In the genomic region with DNA sequence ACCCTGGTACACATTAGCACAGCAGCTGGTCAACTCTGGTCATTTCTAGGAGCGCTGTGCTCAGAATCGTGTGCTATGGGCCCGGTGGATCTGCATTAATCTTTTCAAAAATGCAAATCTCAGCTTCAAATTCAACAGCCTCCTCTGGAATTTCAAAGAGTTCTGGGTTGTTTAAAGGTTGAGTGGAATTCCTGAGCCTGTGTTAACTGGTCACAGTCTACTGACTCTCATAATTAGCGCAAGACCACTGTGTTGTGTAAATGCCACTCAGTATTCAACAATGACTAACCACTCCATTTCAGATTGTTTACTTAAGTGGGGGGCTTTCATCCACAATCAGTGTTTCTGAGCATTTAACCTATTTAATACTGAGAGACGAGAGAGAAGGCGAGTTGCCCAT, we compare ENCODE assay signal across 30 cellular contexts. TPM values are rescaled to one million over a fixed set of nuclear protein-coding genes. Genes with fewer than 3 reads are reported as not detected.
DNase-seq lines count a peak whose midpoint lies in the region; ATAC-seq, FAIRE-seq and TF ChIP-seq lines count a peak whose summit lies in the region.
"Had no signal": no experiment of that assay in that cellular context is flagged by ENCODE, and none has a peak within 500 bp of the region (broad histone marks: within the 10 kb centered on the region; RNA-seq: fewer than 3 reads in every experiment).

No MANE protein-coding gene starts in this region.

- no peaks in the 10 kb centered on the region for H3K9me3 ChIP-seq in astrocyte (ENCODE audit: insufficient read depth, low read depth, low read length)
- H3K9me3 ChIP-seq: BE2C, esophagus squamous epithelium, MG63, right lobe of liver, tibial nerve had no signal

- POLR2A ChIA-PET in activated CD4-positive, alpha-beta T cell treated with anti-CD3 and anti-CD28 coated beads for 36 hours (lab: Charles Lee), result no interaction called here

- CTCF ChIA-PET in activated CD4-positive, alpha-beta T cell treated with anti-CD3 and anti-CD28 coated beads for 36 hours (lab: Charles Lee), result no interaction called here

- H3K27ac ChIP-seq in astrocyte (ENCODE audit: low read depth, low read length), result no peak overlapping the region
- H3K27ac ChIP-seq: esophagus squamous epithelium, foreskin keratinocyte, HL-60, KMS-11, right lobe of liver, RWPE1, tibial nerve, WERI-Rb-1 had no signal

- peak overlapping the region; percentile 10 for H3K4me2 ChIP-seq in astrocyte (ENCODE audit: low read length)
- H3K4me2 ChIP-seq: KMS-11 had no signal

- DNase-seq in astrocyte (ENCODE audit: low read depth) (peak; percentile 22), kidney tubule cell (ENCODE audit: low spot score) (peak; percentile 39), retinal pigment epithelial cell (ENCODE audit: low read depth) (peak; percentile 95), A172 (ENCODE audit: low spot score) (no peak), globus pallidus (ENCODE audit: low spot score) (no peak)
- no peak for DNase-seq in activated CD4-positive, alpha-beta T cell treated with anti-CD3 and anti-CD28 coated beads for 36 hours
- DNase-seq in activated CD4-positive, alpha-beta T cell treated with anti-CD3 and anti-CD28 coated beads, Interleukin-2, amount 50 U/mL, for 1 hour, result no peak
- DNase-seq: activated CD4-positive, alpha-beta T cell treated with anti-CD3 and anti-CD28 coated beads, Interleukin-2, amount 10 ng/mL, durations not matched to agents 24 days and 14 days; activated T-cell treated with anti-CD3 and anti-CD28 coated beads, Interleukin-2, amount 50 U/mL, for 4 hours; BE2C; CD8-positive, alpha-beta memory T cell; dermis blood vessel endothelial cell; esophagus squamous epithelium; foreskin keratinocyte; left colon; MG63; NCI-H1105 treated with DMSO at 0.1 percent for 48 hours; NCI-H2029 treated with DMSO at 0.1 percent for 48 hours; right lobe of liver; stimulated activated CD4-positive, alpha-beta T cell treated with anti-CD3 and anti-CD28 coated beads, Interleukin-4, amount 100 ng/mL, for 24 hours; T-cell; WERI-Rb-1 had no signal

- peaks cover 2% of the 10 kb centered on the region for H3K27me3 ChIP-seq in astrocyte (ENCODE audit: insufficient read depth, low read length)

- intact Hi-C loops in activated CD4-positive, alpha-beta T cell treated with anti-CD3 and anti-CD28 coated beads for 36 hours (cut with DNase I, micrococcal nuclease), result no loop called here

- no peak for ATAC-seq in activated CD4-positive, alpha-beta T cell treated with anti-CD3 and anti-CD28 coated beads for 36 hours
- ATAC-seq: activated T-cell treated with anti-CD3 and anti-CD28 coated beads, Interleukin-2, amount 50 U/mL, for 4 hours; foreskin keratinocyte; left colon; right lobe of liver; T-cell had no signal

- no peak overlapping the region for H3K9ac ChIP-seq in astrocyte (ENCODE audit: low read length)
- H3K9ac ChIP-seq: KMS-11 had no signal

- H2AFZ ChIP-seq in astrocyte (ENCODE audit: low read depth, low read length), result no peak overlapping the region

- no peaks in the 10 kb centered on the region for H3K36me3 Mint-ChIP-seq in astrocyte (ENCODE audit: low read depth, unreplicated experiment)
- H3K36me3 Mint-ChIP-seq in activated CD4-positive, alpha-beta T cell treated with anti-CD3 and anti-CD28 coated beads for 36 hours (ENCODE audit: low read depth), result no peaks in the 10 kb centered on the region
- H3K36me3 Mint-ChIP-seq: memory B cell, T-cell had no signal

- no peaks in the 10 kb centered on the region for H3K9me3 Mint-ChIP-seq in astrocyte (ENCODE audit: unreplicated experiment)
- H3K9me3 Mint-ChIP-seq in activated CD4-positive, alpha-beta T cell treated with anti-CD3 and anti-CD28 coated beads for 36 hours (ENCODE audit: low read depth), result no peaks in the 10 kb centered on the region
- H3K9me3 Mint-ChIP-seq: activated CD4-positive, alpha-beta T cell treated with anti-CD3 and anti-CD28 coated beads, Interleukin-2, amount 10 ng/mL, durations not matched to agents 24 days and 14 days; activated T-cell treated with anti-CD3 and anti-CD28 coated beads, Interleukin-2, amount 50 U/mL, for 4 hours; memory B cell; T-cell had no signal

- no peak for TF ChIP-seq CTCF in astrocyte (IDR thresholded peaks at IDR 0.05; ENCODE audit: insufficient read depth, low read depth, low read length)
- TF ChIP-seq CTCF in retinal pigment epithelial cell (conservative IDR thresholded peaks at IDR 0.05; ENCODE audit: low read depth, low read length), result no peak

- no peaks in the 10 kb centered on the region for H4K20me1 ChIP-seq in astrocyte (ENCODE audit: insufficient read depth, low read length)

- peaks cover 3% of the 10 kb centered on the region for H3K4me1 Mint-ChIP-seq in astrocyte (ENCODE audit: low read depth, unreplicated experiment)
- peaks cover 6% of the 10 kb centered on the region for H3K4me1 Mint-ChIP-seq in activated CD4-positive, alpha-beta T cell treated with anti-CD3 and anti-CD28 coated beads for 36 hours
- H3K4me1 Mint-ChIP-seq: activated CD4-positive, alpha-beta T cell treated with anti-CD3 and anti-CD28 coated beads, Interleukin-2, amount 10 ng/mL, durations not matched to agents 24 days and 14 days; memory B cell had no signal

- H3K27me3 Mint-ChIP-seq in astrocyte (ENCODE audit: low read depth, unreplicated experiment), result peaks cover 33% of the 10 kb centered on the region
- peaks cover 53% of the 10 kb centered on the region for H3K27me3 Mint-ChIP-seq in activated CD4-positive, alpha-beta T cell treated with anti-CD3 and anti-CD28 coated beads for 36 hours

- H3K79me2 ChIP-seq in astrocyte (ENCODE audit: insufficient read depth, low read length), result no peaks in the 10 kb centered on the region

- H3K4me3 ChIP-seq in astrocyte (ENCODE audit: insufficient read depth, low read depth, low read length) (no peak overlapping the region), retinal pigment epithelial cell (ENCODE audit: low read length) (no peak overlapping the region)
- H3K4me3 ChIP-seq: esophagus squamous epithelium, MG63, right lobe of liver, tibial nerve had no signal

- no peak for FAIRE-seq in astrocyte (lab: Jason Lieb, UNC)
- FAIRE-seq: H54 had no signal

- no peak overlapping the region for H3K4me3 Mint-ChIP-seq in astrocyte (ENCODE audit: unreplicated experiment)
- H3K4me3 Mint-ChIP-seq in activated CD4-positive, alpha-beta T cell treated with anti-CD3 and anti-CD28 coated beads for 36 hours, result no peak overlapping the region
- H3K4me3 Mint-ChIP-seq: activated CD4-positive, alpha-beta T cell treated with anti-CD3 and anti-CD28 coated beads, Interleukin-2, amount 10 ng/mL, durations not matched to agents 24 days and 14 days; activated T-cell treated with anti-CD3 and anti-CD28 coated beads, Interleukin-2, amount 50 U/mL, for 4 hours; CD8-positive, alpha-beta memory T cell; memory B cell; T-cell had no signal

- TF ChIP-seq RAD21 in Ishikawa (IDR thresholded peaks at IDR 0.05; ENCODE audit: low read depth), result no peak

- H3K36me3 ChIP-seq in astrocyte (ENCODE audit: insufficient read depth, low read length), result no peaks in the 10 kb centered on the region
- H3K36me3 ChIP-seq: BE2C, esophagus squamous epithelium, MG63, right lobe of liver, tibial nerve, WERI-Rb-1 had no signal

- H3K4me1 ChIP-seq in astrocyte (ENCODE audit: insufficient read depth, low read length), result peaks cover 7% of the 10 kb centered on the region
- H3K4me1 ChIP-seq: BE2C, foreskin keratinocyte, right lobe of liver had no signal

- TF ChIP-seq EP300 in Ishikawa (IDR thresholded peaks at IDR 0.05; ENCODE audit: borderline replicate concordance), result 0 out of 2 replicates have a peak, but pooled peaks have one; percentile 22

- H3K27ac Mint-ChIP-seq in astrocyte (ENCODE audit: unreplicated experiment), result no peak overlapping the region
- no peak overlapping the region for H3K27ac Mint-ChIP-seq in activated CD4-positive, alpha-beta T cell treated with anti-CD3 and anti-CD28 coated beads for 36 hours
- H3K27ac Mint-ChIP-seq: activated CD4-positive, alpha-beta T cell treated with anti-CD3 and anti-CD28 coated beads, Interleukin-2, amount 10 ng/mL, durations not matched to agents 24 days and 14 days; CD8-positive, alpha-beta memory T cell; memory B cell; T-cell had no signal

TF ChIP-seq in Ishikawa, 13 proteins besides CTCF, POLR2A, EP300 and RAD21:
- TF ChIP-seq FOXM1 (IDR thresholded peaks at IDR 0.05; ENCODE audit: borderline replicate concordance, low read depth) (no peak), TEAD4 (IDR thresholded peaks at IDR 0.05) (peak; percentile 70), ZBTB7A (IDR thresholded peaks at IDR 0.05; ENCODE audit: low read depth) (no peak), NFIC (IDR thresholded peaks at IDR 0.05) (no peak)
- TF ChIP-seq, protein P1, sequence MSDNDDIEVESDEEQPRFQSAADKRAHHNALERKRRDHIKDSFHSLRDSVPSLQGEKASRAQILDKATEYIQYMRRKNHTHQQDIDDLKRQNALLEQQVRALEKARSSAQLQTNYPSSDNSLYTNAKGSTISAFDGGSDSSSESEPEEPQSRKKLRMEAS (IDR thresholded peaks at IDR 0.05), result no peak
- TF ChIP-seq, protein P2, sequence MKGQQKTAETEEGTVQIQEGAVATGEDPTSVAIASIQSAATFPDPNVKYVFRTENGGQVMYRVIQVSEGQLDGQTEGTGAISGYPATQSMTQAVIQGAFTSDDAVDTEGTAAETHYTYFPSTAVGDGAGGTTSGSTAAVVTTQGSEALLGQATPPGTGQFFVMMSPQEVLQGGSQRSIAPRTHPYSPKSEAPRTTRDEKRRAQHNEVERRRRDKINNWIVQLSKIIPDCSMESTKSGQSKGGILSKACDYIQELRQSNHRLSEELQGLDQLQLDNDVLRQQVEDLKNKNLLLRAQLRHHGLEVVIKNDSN (IDR thresholded peaks at IDR 0.05), result no peak

RNA-seq across cellular contexts. Expression of gene ARNT2, which starts 2.7 kb away (rescaled TPM):
- 2.7 and 3.5 TPM in 2 replicates for total RNA-seq in astrocyte
- total RNA-seq in activated CD4-positive, alpha-beta T cell treated with anti-CD3 and anti-CD28 coated beads for 36 hours, result under 1 TPM; 0.05 to 0.19 TPM
- 14.2 and 18.5 TPM in 2 replicates for total RNA-seq in A172 (2014; rRNA removed; shearing (Covaris generic))
- total RNA-seq: activated CD4-positive, alpha-beta T cell treated with anti-CD3 and anti-CD28 coated beads, Interleukin-2, amount 10 ng/mL, durations not matched to agents 24 days and 14 days; OCI-LY7 had no signal

Comparison
In these comparisons a context has a peak if more than half of its experiments do, and no peak if none do; other contexts are left out.
1. DNase-seq: peak in astrocyte (single experiment), kidney tubule cell (single experiment) and retinal pigment epithelial cell (single experiment); none in activated CD4-positive, alpha-beta T cell treated with anti-CD3 and anti-CD28 coated beads for 36 hours (single experiment), activated CD4-positive, alpha-beta T cell treated with anti-CD3 and anti-CD28 coated beads, Interleukin-2, amount 50 U/mL, for 1 hour (single experiment), A172 (single experiment) and globus pallidus (single experiment).